Comparison of ENCODE assay signal across 1 cellular context in the genomic region with DNA sequence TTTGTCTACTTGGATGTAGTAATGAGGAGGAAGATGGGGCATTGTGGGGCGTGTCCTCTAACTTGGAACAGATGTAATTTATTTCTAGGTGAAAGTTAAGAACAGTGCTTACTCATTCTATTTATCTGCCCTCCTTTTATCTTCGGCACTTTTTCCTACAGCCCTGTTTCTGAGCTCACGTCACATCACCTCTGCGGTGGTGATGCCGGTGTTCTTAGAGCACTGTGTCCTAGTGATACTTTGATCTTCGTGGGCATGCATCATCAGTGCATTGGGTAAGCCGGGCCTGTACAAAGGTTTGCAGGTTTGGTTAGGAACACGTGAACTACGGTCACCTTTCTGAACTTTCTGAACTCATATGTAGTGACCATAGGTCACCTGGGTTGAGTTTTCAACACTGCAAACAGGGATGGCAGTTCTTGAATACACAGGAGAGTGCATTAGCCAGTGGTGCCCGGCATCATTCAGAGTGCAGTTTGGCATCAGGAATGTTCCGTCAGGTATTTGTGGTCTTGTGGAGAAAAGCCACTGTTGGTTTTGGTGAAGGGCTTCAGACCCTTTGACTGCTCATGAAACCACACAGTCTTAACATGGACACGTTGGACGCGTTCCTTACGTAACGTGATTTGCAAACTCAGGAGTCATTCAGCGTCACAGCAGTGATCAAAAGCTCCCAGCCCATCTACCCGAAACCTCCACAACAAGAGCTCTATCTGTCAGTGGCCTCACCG.
TF ChIP-seq lines count a peak whose summit lies in the region.

No MANE protein-coding gene starts in this region.

TF ChIP-seq in HepG2, 621 proteins besides CTCF, POLR2A, EP300 and RAD21 (continued from another document and continues in another):
- no peak for TF ChIP-seq PRDM4 (CRISPR knock-in tag; IDR thresholded peaks at IDR 0.05; ENCODE audit: borderline replicate concordance)
- no peak for TF ChIP-seq SIN3B (IDR thresholded peaks at IDR 0.05; ENCODE audit: low read length)
- TF ChIP-seq ZNF629 (CRISPR knock-in tag; conservative IDR thresholded peaks at IDR 0.05), result peak; percentile 50; the same call in 1 of the 2 replicates
- peak; percentile 72; the same call in 1 of the 2 replicates for TF ChIP-seq ZNF501 (CRISPR knock-in tag; IDR thresholded peaks at IDR 0.05)
- no peak for TF ChIP-seq RBM39 (IDR thresholded peaks at IDR 0.05; ENCODE audit: low read depth, low read length, poor library complexity, severe bottlenecking)
- no peak for TF ChIP-seq ZNF777 (CRISPR knock-in tag; IDR thresholded peaks at IDR 0.05)
- peak; percentile 89 for TF ChIP-seq KDM6A (CRISPR knock-in tag; IDR thresholded peaks at IDR 0.05; ENCODE audit: low read depth)
- TF ChIP-seq ZNF747 (CRISPR knock-in tag; IDR thresholded peaks at IDR 0.05; ENCODE audit: borderline replicate concordance), result no peak; the same call in 1 of the 2 replicates
- TF ChIP-seq, protein P1, sequence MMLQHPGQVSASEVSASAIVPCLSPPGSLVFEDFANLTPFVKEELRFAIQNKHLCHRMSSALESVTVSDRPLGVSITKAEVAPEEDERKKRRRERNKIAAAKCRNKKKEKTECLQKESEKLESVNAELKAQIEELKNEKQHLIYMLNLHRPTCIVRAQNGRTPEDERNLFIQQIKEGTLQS (CRISPR knock-in tag; IDR thresholded peaks at IDR 0.05), result peak; percentile 93
- peak; percentile 98 for TF ChIP-seq MED1 (CRISPR knock-in tag; IDR thresholded peaks at IDR 0.05)
- no peak for TF ChIP-seq MTF1 (CRISPR knock-in tag; IDR thresholded peaks at IDR 0.05)
- TF ChIP-seq SAP130 (CRISPR knock-in tag; IDR thresholded peaks at IDR 0.05; ENCODE audit: low read depth), result peak; percentile 99
- peak; percentile 38; the same call in 1 of the 2 replicates for TF ChIP-seq LCORL (IDR thresholded peaks at IDR 0.05)
- peak; percentile 85 for TF ChIP-seq LCORL (CRISPR knock-in tag; IDR thresholded peaks at IDR 0.05)
- TF ChIP-seq DNMT3B (CRISPR knock-in tag; conservative IDR thresholded peaks at IDR 0.05), result peak; percentile 83; the same call in 1 of the 2 replicates
- peak; percentile 97 for TF ChIP-seq MEIS1 (CRISPR knock-in tag; IDR thresholded peaks at IDR 0.05; ENCODE audit: borderline replicate concordance)
- peak; percentile 86; the same call in 1 of the 2 replicates for TF ChIP-seq ZFP1 (CRISPR knock-in tag; IDR thresholded peaks at IDR 0.05)
- peak; percentile 36; the same call in 1 of the 2 replicates for TF ChIP-seq ZNF430 (CRISPR knock-in tag; IDR thresholded peaks at IDR 0.05)
- TF ChIP-seq, protein P2, sequence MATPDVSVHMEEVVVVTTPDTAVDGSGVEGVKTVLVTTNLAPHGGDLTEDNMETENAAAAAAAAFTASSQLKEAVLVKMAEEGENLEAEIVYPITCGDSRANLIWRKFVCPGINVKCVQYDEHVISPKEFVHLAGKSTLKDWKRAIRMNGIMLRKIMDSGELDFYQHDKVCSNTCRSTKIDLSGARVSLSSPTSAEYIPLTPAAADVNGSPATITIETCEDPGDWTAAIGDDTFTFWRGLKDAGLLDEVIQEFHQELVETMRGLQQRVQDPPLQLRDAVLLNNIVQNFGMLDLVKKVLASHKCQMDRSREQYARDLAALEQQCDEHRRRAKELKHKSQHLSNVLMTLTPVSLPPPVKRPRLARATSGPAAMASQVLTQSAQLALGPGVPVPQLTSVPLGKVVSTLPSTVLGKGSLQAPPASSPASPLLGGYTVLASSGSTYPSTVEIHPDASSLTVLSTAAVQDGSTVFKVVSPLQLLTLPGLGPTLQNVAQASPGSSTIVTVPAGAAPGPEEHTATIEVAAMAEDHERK (CRISPR knock-in tag; IDR thresholded peaks at IDR 0.05; ENCODE audit: low read depth), result peak; percentile 11; the same call in 1 of the 2 replicates
- TF ChIP-seq, protein P3, sequence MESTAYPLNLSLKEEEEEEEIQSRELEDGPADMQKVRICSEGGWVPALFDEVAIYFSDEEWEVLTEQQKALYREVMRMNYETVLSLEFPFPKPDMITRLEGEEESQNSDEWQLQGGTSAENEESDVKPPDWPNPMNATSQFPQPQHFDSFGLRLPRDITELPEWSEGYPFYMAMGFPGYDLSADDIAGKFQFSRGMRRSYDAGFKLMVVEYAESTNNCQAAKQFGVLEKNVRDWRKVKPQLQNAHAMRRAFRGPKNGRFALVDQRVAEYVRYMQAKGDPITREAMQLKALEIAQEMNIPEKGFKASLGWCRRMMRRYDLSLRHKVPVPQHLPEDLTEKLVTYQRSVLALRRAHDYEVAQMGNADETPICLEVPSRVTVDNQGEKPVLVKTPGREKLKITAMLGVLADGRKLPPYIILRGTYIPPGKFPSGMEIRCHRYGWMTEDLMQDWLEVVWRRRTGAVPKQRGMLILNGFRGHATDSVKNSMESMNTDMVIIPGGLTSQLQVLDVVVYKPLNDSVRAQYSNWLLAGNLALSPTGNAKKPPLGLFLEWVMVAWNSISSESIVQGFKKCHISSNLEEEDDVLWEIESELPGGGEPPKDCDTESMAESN (CRISPR knock-in tag; conservative IDR thresholded peaks at IDR 0.05), result peak; percentile 79; the same call in 1 of the 2 replicates
- TF ChIP-seq, protein P4, sequence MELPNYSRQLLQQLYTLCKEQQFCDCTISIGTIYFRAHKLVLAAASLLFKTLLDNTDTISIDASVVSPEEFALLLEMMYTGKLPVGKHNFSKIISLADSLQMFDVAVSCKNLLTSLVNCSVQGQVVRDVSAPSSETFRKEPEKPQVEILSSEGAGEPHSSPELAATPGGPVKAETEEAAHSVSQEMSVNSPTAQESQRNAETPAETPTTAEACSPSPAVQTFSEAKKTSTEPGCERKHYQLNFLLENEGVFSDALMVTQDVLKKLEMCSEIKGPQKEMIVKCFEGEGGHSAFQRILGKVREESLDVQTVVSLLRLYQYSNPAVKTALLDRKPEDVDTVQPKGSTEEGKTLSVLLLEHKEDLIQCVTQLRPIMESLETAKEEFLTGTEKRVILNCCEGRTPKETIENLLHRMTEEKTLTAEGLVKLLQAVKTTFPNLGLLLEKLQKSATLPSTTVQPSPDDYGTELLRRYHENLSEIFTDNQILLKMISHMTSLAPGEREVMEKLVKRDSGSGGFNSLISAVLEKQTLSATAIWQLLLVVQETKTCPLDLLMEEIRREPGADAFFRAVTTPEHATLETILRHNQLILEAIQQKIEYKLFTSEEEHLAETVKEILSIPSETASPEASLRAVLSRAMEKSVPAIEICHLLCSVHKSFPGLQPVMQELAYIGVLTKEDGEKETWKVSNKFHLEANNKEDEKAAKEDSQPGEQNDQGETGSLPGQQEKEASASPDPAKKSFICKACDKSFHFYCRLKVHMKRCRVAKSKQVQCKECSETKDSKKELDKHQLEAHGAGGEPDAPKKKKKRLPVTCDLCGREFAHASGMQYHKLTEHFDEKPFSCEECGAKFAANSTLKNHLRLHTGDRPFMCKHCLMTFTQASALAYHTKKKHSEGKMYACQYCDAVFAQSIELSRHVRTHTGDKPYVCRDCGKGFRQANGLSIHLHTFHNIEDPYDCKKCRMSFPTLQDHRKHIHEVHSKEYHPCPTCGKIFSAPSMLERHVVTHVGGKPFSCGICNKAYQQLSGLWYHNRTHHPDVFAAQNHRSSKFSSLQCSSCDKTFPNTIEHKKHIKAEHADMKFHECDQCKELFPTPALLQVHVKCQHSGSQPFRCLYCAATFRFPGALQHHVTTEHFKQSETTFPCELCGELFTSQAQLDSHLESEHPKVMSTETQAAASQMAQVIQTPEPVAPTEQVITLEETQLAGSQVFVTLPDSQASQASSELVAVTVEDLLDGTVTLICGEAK (IDR thresholded peaks at IDR 0.05), result no peak
- TF ChIP-seq, protein P4 (CRISPR knock-in tag; IDR thresholded peaks at IDR 0.05), result peak; percentile 39; the same call in 1 of the 2 replicates
- TF ChIP-seq, protein P5, sequence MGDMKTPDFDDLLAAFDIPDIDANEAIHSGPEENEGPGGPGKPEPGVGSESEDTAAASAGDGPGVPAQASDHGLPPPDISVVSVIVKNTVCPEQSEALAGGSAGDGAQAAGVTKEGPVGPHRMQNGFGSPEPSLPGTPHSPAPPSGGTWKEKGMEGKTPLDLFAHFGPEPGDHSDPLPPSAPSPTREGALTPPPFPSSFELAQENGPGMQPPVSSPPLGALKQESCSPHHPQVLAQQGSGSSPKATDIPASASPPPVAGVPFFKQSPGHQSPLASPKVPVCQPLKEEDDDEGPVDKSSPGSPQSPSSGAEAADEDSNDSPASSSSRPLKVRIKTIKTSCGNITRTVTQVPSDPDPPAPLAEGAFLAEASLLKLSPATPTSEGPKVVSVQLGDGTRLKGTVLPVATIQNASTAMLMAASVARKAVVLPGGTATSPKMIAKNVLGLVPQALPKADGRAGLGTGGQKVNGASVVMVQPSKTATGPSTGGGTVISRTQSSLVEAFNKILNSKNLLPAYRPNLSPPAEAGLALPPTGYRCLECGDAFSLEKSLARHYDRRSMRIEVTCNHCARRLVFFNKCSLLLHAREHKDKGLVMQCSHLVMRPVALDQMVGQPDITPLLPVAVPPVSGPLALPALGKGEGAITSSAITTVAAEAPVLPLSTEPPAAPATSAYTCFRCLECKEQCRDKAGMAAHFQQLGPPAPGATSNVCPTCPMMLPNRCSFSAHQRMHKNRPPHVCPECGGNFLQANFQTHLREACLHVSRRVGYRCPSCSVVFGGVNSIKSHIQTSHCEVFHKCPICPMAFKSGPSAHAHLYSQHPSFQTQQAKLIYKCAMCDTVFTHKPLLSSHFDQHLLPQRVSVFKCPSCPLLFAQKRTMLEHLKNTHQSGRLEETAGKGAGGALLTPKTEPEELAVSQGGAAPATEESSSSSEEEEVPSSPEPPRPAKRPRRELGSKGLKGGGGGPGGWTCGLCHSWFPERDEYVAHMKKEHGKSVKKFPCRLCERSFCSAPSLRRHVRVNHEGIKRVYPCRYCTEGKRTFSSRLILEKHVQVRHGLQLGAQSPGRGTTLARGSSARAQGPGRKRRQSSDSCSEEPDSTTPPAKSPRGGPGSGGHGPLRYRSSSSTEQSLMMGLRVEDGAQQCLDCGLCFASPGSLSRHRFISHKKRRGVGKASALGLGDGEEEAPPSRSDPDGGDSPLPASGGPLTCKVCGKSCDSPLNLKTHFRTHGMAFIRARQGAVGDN (CRISPR knock-in tag; IDR thresholded peaks at IDR 0.05), result no peak; the same call in 1 of the 2 replicates
- no peak for TF ChIP-seq SUZ12 (IDR thresholded peaks at IDR 0.05; ENCODE audit: low read depth, low read length)
- no peak for TF ChIP-seq PRPF4 (IDR thresholded peaks at IDR 0.05; ENCODE audit: low read depth, low read length, poor library complexity, severe bottlenecking)
- 0 out of 2 replicates have a peak, but pooled peaks have one; percentile 23 for TF ChIP-seq SMC3 (IDR thresholded peaks at IDR 0.05; ENCODE audit: low read length)
- 0 out of 2 replicates have a peak, but pooled peaks have one; percentile 21 for TF ChIP-seq ZNF276 (CRISPR knock-in tag; IDR thresholded peaks at IDR 0.05; ENCODE audit: low read depth)
- peak; percentile 7; the same call in 1 of the 2 replicates for TF ChIP-seq RBFOX2 (IDR thresholded peaks at IDR 0.05; ENCODE audit: low read depth, low read length)
- TF ChIP-seq ZNF703 (CRISPR knock-in tag; IDR thresholded peaks at IDR 0.05; ENCODE audit: borderline replicate concordance), result peak; percentile 45; the same call in 1 of the 2 replicates
- 0 out of 2 replicates have a peak, but pooled peaks have one; percentile 28 for TF ChIP-seq ZNF224 (CRISPR knock-in tag; IDR thresholded peaks at IDR 0.05)
- peak; percentile 91 for TF ChIP-seq TRIM24 (CRISPR knock-in tag; IDR thresholded peaks at IDR 0.05)
